ENCODE assay signal across 23 cellular contexts in genomic region chr14:68931474-68932051, GRCh38. TPM values are rescaled to one million over a fixed set of nuclear protein-coding genes. Genes with fewer than 3 reads are reported as not detected.
DNase-seq lines count a peak whose midpoint lies in the region; ATAC-seq, FAIRE-seq and TF ChIP-seq lines count a peak whose summit lies in the region.
"Had no signal": no experiment of that assay in that cellular context is flagged by ENCODE, and none has a peak within 500 bp of the region (broad histone marks: within the 10 kb centered on the region; RNA-seq: fewer than 3 reads in every experiment).

No MANE protein-coding gene starts in this region.

- peaks cover 83% of the 10 kb centered on the region for H3K4me1 Mint-ChIP-seq in CD4-positive, alpha-beta T cell (ENCODE audit: low read depth)
- H3K4me1 Mint-ChIP-seq in T-helper 2 cell treated with Interferon-gamma antibody and Interleukin-4, amounts not matched to agents 5 μg/mL and 100 μg/mL, for 36 hours (ENCODE audit: low read depth), result peaks cover 26% of the 10 kb centered on the region

- TF ChIP-seq CTCF in CD4-positive, alpha-beta T cell (IDR thresholded peaks at IDR 0.05), result no peak
- TF ChIP-seq CTCF in H1 (IDR thresholded peaks at IDR 0.05; ENCODE audit: control extremely low read depth in 1 of 3, insufficient read depth in 1 of 3, low read depth in 1 of 3, low read length in 3 of 3), result no peak

- no peak overlapping the region for H4K91ac ChIP-seq in H1 (replicated peaks; ENCODE audit: insufficient read length, low read length)

- H3K4me2 ChIP-seq in GM23248 (ENCODE audit: unreplicated experiment) (no peak overlapping the region), H1 (ENCODE audit: insufficient read depth in 1 of 2, low read depth in 2 of 2, low read length in 2 of 2) (no peak overlapping the region), mesendoderm (ENCODE audit: low read length) (no peak overlapping the region)

- no peak overlapping the region for H3K27ac ChIP-seq in CD4-positive, alpha-beta T cell (ENCODE audit: low read depth, low read length)
- H3K27ac ChIP-seq in GM23248 (peak overlapping the region; percentile 37; the same call in 1 of the 2 replicates), H1 (ENCODE audit: low read depth, low read length) (no peak overlapping the region), rectal smooth muscle tissue (ENCODE audit: low read depth, low read length) (peak overlapping the region; percentile 97), mesendoderm (ENCODE audit: low read depth, low read length) (no peak overlapping the region)

- no peak for FAIRE-seq in H1 (lab: Jason Lieb, UNC)
- FAIRE-seq: GM12878, RCC 7860 had no signal

- no peak for ATAC-seq in CD4-positive, alpha-beta T cell (ENCODE audit: poor library complexity)
- ATAC-seq: GM12878; stimulated activated naive CD8-positive, alpha-beta T cell treated with anti-CD3 and anti-CD28 coated beads, Interleukin-15, Interleukin-2, amounts not matched to agents 100 U/mL and 50 U/mL, for 24 hours had no signal

- H3K9me2 ChIP-seq in GM23248 (ENCODE audit: insufficient read depth), result no peaks in the 10 kb centered on the region

- H3K36me3 Mint-ChIP-seq in CD4-positive, alpha-beta T cell (ENCODE audit: low read depth), result peaks cover 28% of the 10 kb centered on the region
- peaks cover 3% of the 10 kb centered on the region for H3K36me3 Mint-ChIP-seq in T-helper 2 cell treated with Interferon-gamma antibody and Interleukin-4, amounts not matched to agents 5 μg/mL and 100 μg/mL, for 36 hours (ENCODE audit: low read depth)

- 90 to 92% methylated on average over 5 of the region's 5 CpGs for WGBS in GM23248 (ENCODE audit: low coverage in 1 of 2, low lambda C conversion rate in 2 of 2, missing lambda C conversion rate in 2 of 2), 2 experiments
- 89% methylated on average over 5 of the region's 5 CpGs; no CpG with 5 or more reads in 1 of the 2 experiments for WGBS in H1 (ENCODE audit: extremely low coverage in 1 of 2, insufficient coverage in 1 of 2, insufficient read length in 1 of 2, insufficient replicate concordance in 2 of 2, low coverage in 1 of 2, low lambda C conversion rate in 2 of 2, missing lambda C conversion rate in 1 of 2), 2 experiments
- no CpG with 5 or more reads among the region's 5 CpGs for WGBS in mesendoderm (ENCODE audit: extremely low coverage, insufficient coverage, low lambda C conversion rate)

- H3K27ac Mint-ChIP-seq in CD4-positive, alpha-beta T cell, result peak overlapping the region; percentile 89
- H3K27ac Mint-ChIP-seq in T-helper 2 cell treated with Interferon-gamma antibody and Interleukin-4, amounts not matched to agents 5 μg/mL and 100 μg/mL, for 36 hours, result no peak overlapping the region
- H3K27ac Mint-ChIP-seq: activated CD4-positive, alpha-beta memory T cell treated with anti-CD3 and anti-CD28 coated beads for 36 hours; nephron progenitor cell had no signal

- CTCF ChIA-PET in CD4-positive, alpha-beta T cell (lab: Charles Lee), result interaction anchor here (1.0 kb wide), 1 partner anchor 20 kb away, joined by 3 read pairs; no protein-coding TSS in a partner anchor
- CTCF ChIA-PET in H1 (lab: Charles Lee; ENCODE audit: partially characterized antibody), result interaction anchor here (0.5 to 22.6 kb wide), 7 partner anchors 8 to 176 kb away, joined by 3 to 291 read pairs (median 5); no protein-coding TSS in a partner anchor

- H3K9me3 Mint-ChIP-seq in CD4-positive, alpha-beta T cell, result peaks cover 2% of the 10 kb centered on the region
- peaks cover 8% of the 10 kb centered on the region for H3K9me3 Mint-ChIP-seq in T-helper 2 cell treated with Interferon-gamma antibody and Interleukin-4, amounts not matched to agents 5 μg/mL and 100 μg/mL, for 36 hours
- H3K9me3 Mint-ChIP-seq: nephron progenitor cell had no signal

- H3K23ac ChIP-seq in H1 (ENCODE audit: insufficient read length) (no peak overlapping the region), mesendoderm (ENCODE audit: low read length) (no peak overlapping the region)

- H3F3A ChIP-seq in GM23248 (ENCODE audit: insufficient read depth), result peaks cover 71% of the 10 kb centered on the region

- H3K4me3 Mint-ChIP-seq in CD4-positive, alpha-beta T cell, result no peak overlapping the region
- no peak overlapping the region for H3K4me3 Mint-ChIP-seq in T-helper 2 cell treated with Interferon-gamma antibody and Interleukin-4, amounts not matched to agents 5 μg/mL and 100 μg/mL, for 36 hours
- H3K4me3 Mint-ChIP-seq: activated CD4-positive, alpha-beta memory T cell treated with anti-CD3 and anti-CD28 coated beads for 36 hours; nephron progenitor cell had no signal

- peaks cover 100% of the 10 kb centered on the region for H3K79me2 ChIP-seq in GM23248 (ENCODE audit: insufficient read depth)
- peaks cover 8 to 96% of the 10 kb centered on the region in 2 experiments for H3K79me2 ChIP-seq in H1 (ENCODE audit: control insufficient read depth in 1 of 2, insufficient read depth in 2 of 2, low read length in 2 of 2)
- H3K79me2 ChIP-seq in mesendoderm (ENCODE audit: control insufficient read depth, insufficient read depth, low read length), result peaks cover 86% of the 10 kb centered on the region

- peaks cover 21% of the 10 kb centered on the region for H3K79me1 ChIP-seq in H1 (ENCODE audit: low read depth, low read length)
- H3K79me1 ChIP-seq in mesendoderm (ENCODE audit: low read length), result peaks cover 35% of the 10 kb centered on the region

- H2BK12ac ChIP-seq in H1 (ENCODE audit: low read depth, low read length), result no peak overlapping the region

- no peaks in the 10 kb centered on the region for H3K23me2 ChIP-seq in H1 (ENCODE audit: low read depth, low read length)

- no peaks in the 10 kb centered on the region for H3K27me3 ChIP-seq in CD4-positive, alpha-beta T cell (ENCODE audit: control insufficient read depth, insufficient read depth, low read length)
- H3K27me3 ChIP-seq in GM23248 (replicated peaks; ENCODE audit: insufficient read depth) (no peaks in the 10 kb centered on the region), H1 (replicated peaks in 1 of 4; ENCODE audit: control insufficient read depth in 3 of 4, extremely low read depth in 1 of 4, insufficient read depth in 3 of 4, low read length in 3 of 4) (no peaks in the 10 kb centered on the region), rectal smooth muscle tissue (ENCODE audit: control insufficient read depth, insufficient read depth, low read length) (no peaks in the 10 kb centered on the region), mesendoderm (ENCODE audit: insufficient read depth, low read length, poor library complexity) (no peaks in the 10 kb centered on the region)
- H3K27me3 ChIP-seq: BE2C had no signal

- H3K56ac ChIP-seq in H1 (replicated peaks; ENCODE audit: insufficient read length, low read depth, low read length), result no peak overlapping the region
- no peak overlapping the region for H3K56ac ChIP-seq in mesendoderm (ENCODE audit: low read length)

- H3K4me1 ChIP-seq in GM23248 (ENCODE audit: insufficient read depth), result peaks cover 16% of the 10 kb centered on the region
- H3K4me1 ChIP-seq in H1 (replicated peaks in 1 of 4; ENCODE audit: control insufficient read depth in 3 of 4, insufficient read depth in 4 of 4, low read length in 3 of 4), result peaks cover 0 to 10% (median 2%) of the 10 kb centered on the region in 4 experiments; a peak in 4 of 7 replicates
- peaks cover 67% of the 10 kb centered on the region for H3K4me1 ChIP-seq in rectal smooth muscle tissue (ENCODE audit: control insufficient read depth, insufficient read depth, low read length)
- H3K4me1 ChIP-seq in mesendoderm (ENCODE audit: control insufficient read depth, low read depth, low read length), result peaks cover 8% of the 10 kb centered on the region

- POLR2A ChIA-PET in CD4-positive, alpha-beta T cell (lab: Charles Lee), result interaction anchor here (0.6 to 0.7 kb wide), 3 partner anchors 13 to 19 kb away, joined by 3 read pairs; no protein-coding TSS in a partner anchor
- POLR2A ChIA-PET in H1 (lab: Charles Lee; ENCODE audit: partially characterized antibody), result no interaction called here

- H2BK15ac ChIP-seq in H1 (ENCODE audit: low read length), result no peak overlapping the region
- H2BK15ac ChIP-seq in mesendoderm (replicated peaks; ENCODE audit: low read depth), result no peak overlapping the region

- no peak overlapping the region for H2BK20ac ChIP-seq in H1 (ENCODE audit: low read length)

- H3K18ac ChIP-seq in H1 (ENCODE audit: extremely low read depth, low read length) (no peak overlapping the region), mesendoderm (ENCODE audit: low read length) (no peak overlapping the region)

- no peak overlapping the region for H4K5ac ChIP-seq in H1 (ENCODE audit: insufficient read length, low read depth, low read length)
- H4K5ac ChIP-seq in mesendoderm (ENCODE audit: low read length), result no peak overlapping the region

- H3K9ac ChIP-seq in GM23248, result no peak overlapping the region
- H3K9ac ChIP-seq in H1 (replicated peaks in 1 of 4; ENCODE audit: extremely low read depth in 1 of 4, low read depth in 3 of 4, low read length in 3 of 4), result no peak overlapping the region
- H3K9ac ChIP-seq in rectal smooth muscle tissue (ENCODE audit: low read length), result no peak overlapping the region
- no peak overlapping the region for H3K9ac ChIP-seq in mesendoderm (ENCODE audit: low read length)

- H2AFZ ChIP-seq in GM23248, result no peak overlapping the region
- no peak overlapping the region for H2AFZ ChIP-seq in H1 (ENCODE audit: low read length)

- H2BK5ac ChIP-seq in H1 (ENCODE audit: low read depth, low read length), result no peak overlapping the region; the same call in 1 of the 2 replicates
- no peak overlapping the region for H2BK5ac ChIP-seq in mesendoderm (ENCODE audit: low read length)

- no peaks in the 10 kb centered on the region for H3K27me3 Mint-ChIP-seq in CD4-positive, alpha-beta T cell
- H3K27me3 Mint-ChIP-seq in T-helper 2 cell treated with Interferon-gamma antibody and Interleukin-4, amounts not matched to agents 5 μg/mL and 100 μg/mL, for 36 hours (ENCODE audit: low read depth), result no peaks in the 10 kb centered on the region
- H3K27me3 Mint-ChIP-seq: activated CD4-positive, alpha-beta memory T cell treated with anti-CD3 and anti-CD28 coated beads for 36 hours had no signal

- TF ChIP-seq EP300 in H1 (IDR thresholded peaks at IDR 0.05; ENCODE audit: borderline replicate concordance in 1 of 2, low read depth in 2 of 2, low read length in 2 of 2), result no peak

- no peak overlapping the region for H3K4me3 ChIP-seq in GM23248
- H3K4me3 ChIP-seq in H1 (ENCODE audit: extremely low read depth in 1 of 4, insufficient read depth in 2 of 4, low read depth in 3 of 4, low read length in 4 of 4), result no peak overlapping the region
- H3K4me3 ChIP-seq in rectal smooth muscle tissue (ENCODE audit: low read length), result no peak overlapping the region
- no peak overlapping the region for H3K4me3 ChIP-seq in mesendoderm (ENCODE audit: low read length)
- H3K4me3 ChIP-seq: GM12878, lung had no signal

- H4K20me1 ChIP-seq in GM23248 (ENCODE audit: insufficient read depth), result peaks cover 47% of the 10 kb centered on the region
- H4K20me1 ChIP-seq in H1 (replicated peaks in 1 of 2; ENCODE audit: control insufficient read depth in 1 of 2, insufficient read depth in 2 of 2, low read length in 2 of 2), result peaks cover 16 to 32% of the 10 kb centered on the region in 2 experiments

- H2AK5ac ChIP-seq in H1 (ENCODE audit: low read depth, low read length) (no peak overlapping the region), mesendoderm (ENCODE audit: low read length) (no peak overlapping the region)

- TF ChIP-seq RAD21 in H1 (IDR thresholded peaks at IDR 0.05 in 1 of 2, conservative IDR thresholded peaks at IDR 0.05 in 1 of 2; ENCODE audit: low read depth in 2 of 2, low read length in 2 of 2), result no peak

- H3K14ac ChIP-seq in H1 (ENCODE audit: insufficient read length), result no peak overlapping the region

- H2BK120ac ChIP-seq in H1 (replicated peaks; ENCODE audit: low read depth, low read length) (no peak overlapping the region), mesendoderm (ENCODE audit: low read depth, low read length) (no peak overlapping the region)

- peaks cover 13% of the 10 kb centered on the region; the same call in 1 of the 2 replicates for H3K36me3 ChIP-seq in GM23248 (ENCODE audit: low read depth)
- 0 out of 8 replicates have a peak, but pooled peaks cover 0 to 1% (median 0%) of the 10 kb centered on the region in 4 experiments for H3K36me3 ChIP-seq in H1 (ENCODE audit: control insufficient read depth in 2 of 4, insufficient read depth in 4 of 4, low read length in 3 of 4)
- H3K36me3 ChIP-seq in rectal smooth muscle tissue (ENCODE audit: control insufficient read depth, insufficient read depth, low read length), result peaks cover 3% of the 10 kb centered on the region
- no peaks in the 10 kb centered on the region for H3K36me3 ChIP-seq in mesendoderm (ENCODE audit: control insufficient read depth, insufficient read depth, low read length)
- H3K36me3 ChIP-seq: BE2C had no signal

- in situ Hi-C loops in GM23248 (cut with MboI), result no loop called here

- H3K4ac ChIP-seq in H1 (replicated peaks; ENCODE audit: insufficient read length, low read depth, low read length) (no peak overlapping the region), mesendoderm (ENCODE audit: low read depth, low read length) (no peak overlapping the region)

- peaks cover 3% of the 10 kb centered on the region for H3K9me3 ChIP-seq in CD4-positive, alpha-beta T cell (ENCODE audit: control insufficient read depth, low read length)
- H3K9me3 ChIP-seq in GM23248 (ENCODE audit: low read depth), result no peaks in the 10 kb centered on the region
- no peaks in the 10 kb centered on the region for H3K9me3 ChIP-seq in H1 (ENCODE audit: insufficient read depth in 2 of 2, low read depth in 1 of 2, low read length in 1 of 2)
- H3K9me3 ChIP-seq: BE2C had no signal

- intact Hi-C loops in CD4-positive, alpha-beta T cell (cut with DNase I, micrococcal nuclease), result no loop called here

- no peak for DNase-seq in CD4-positive, alpha-beta T cell
- DNase-seq in GM23248 (no peak), H1 (ENCODE audit: low read depth in 1 of 2, low spot score in 2 of 2) (no peak), NCI-H524 treated with DMSO at 0.1 percent for 48 hours (lab: John Stamatoyannopoulos, UW) (no peak), mesendoderm (no peak)
- no peak for DNase-seq in T-helper 2 cell treated with Interferon-gamma antibody and Interleukin-4, amounts not matched to agents 5 μg/mL and 100 μg/mL, for 36 hours (ENCODE audit: low spot score)
- DNase-seq: activated CD4-positive, alpha-beta memory T cell treated with anti-CD3 and anti-CD28 coated beads for 36 hours; activated T-cell treated with anti-CD3 and anti-CD28 coated beads, Interleukin-2, amount 50 U/mL, for 48 hours; BE2C; central memory CD4-positive, alpha-beta T cell; effector CD8-positive, alpha-beta T cell; GF-D8; KBM-7; MV-4-11; NCI-H1930; NCI-H446; nephron progenitor cell; retina; stimulated activated naive CD8-positive, alpha-beta T cell treated with anti-CD3 and anti-CD28 coated beads, Interleukin-15, Interleukin-2, amounts not matched to agents 100 U/mL and 50 U/mL, for 24 hours had no signal

- H4K8ac ChIP-seq in H1 (ENCODE audit: extremely low read depth, insufficient read depth, low read length) (no peak overlapping the region), mesendoderm (ENCODE audit: low read depth, low read length) (no peak overlapping the region)

- no peak for TF ChIP-seq POLR2A in H1 (IDR thresholded peaks at IDR 0.05; ENCODE audit: control extremely low read depth in 1 of 2, low read depth in 2 of 2, low read length in 2 of 2)

RNA-seq across cellular contexts. Expression of gene ACTN1, which starts 47.5 kb away (rescaled TPM):
- total RNA-seq in CD4-positive, alpha-beta T cell, result 100 to 1,000 TPM; 128 to 143 TPM
- total RNA-seq in GM23248 (2014; rRNA removed; shearing (Covaris generic)), result 403 and 414 TPM in 2 replicates
- polyA plus RNA-seq in GM23248 (2016; fragmentation: Nextera tagmentation; extraction: Ambion mirVana) (593 and 597 TPM in 2 replicates), H1 (2011; rRNA removed) (236 and 302 TPM in 2 replicates)
- total RNA-seq in H1 (2021; fragmentation: NEBNext Ultra II Directional; extraction: Animal tissue kit (Norgen Biotek cat#: 25700)), result 253 and 262 TPM in 2 replicates
- polyA plus RNA-seq in H1 (2011; cell fraction: cytosol; rRNA removed), result 181 TPM
- 508 TPM for polyA plus RNA-seq in H1 (2011; cell fraction: nucleus; rRNA removed)
- polyA plus RNA-seq in H1 (2012, experiment 1 of 2), result 230 to 270 TPM (median 252 TPM) in 4 replicates
- 133 TPM for polyA plus RNA-seq in H1 (2012, experiment 2 of 2)
- 162 TPM for polyA plus RNA-seq in H1 (2013, experiment 1 of 2)
- 147 TPM for polyA plus RNA-seq in H1 (2013, experiment 2 of 2)
- polyA minus RNA-seq in H1 (2011; rRNA and poly(A)+ RNA removed), result 205 and 224 TPM in 2 replicates
- polyA minus RNA-seq in H1 (2011; cell fraction: cytosol; rRNA and poly(A)+ RNA removed), result 222 TPM
- polyA minus RNA-seq in H1 (2011; cell fraction: nucleus; rRNA and poly(A)+ RNA removed), result 201 TPM
- polyA plus RNA-seq in mesendoderm (2013, experiment 1 of 2), result 242 TPM
- 251 TPM for polyA plus RNA-seq in mesendoderm (2013, experiment 2 of 2)

Comparison
In these comparisons a context has a peak if more than half of its experiments do, and no peak if none do; other contexts are left out.
1. H3K27ac ChIP-seq: peak in GM23248 (single experiment) and rectal smooth muscle tissue (single experiment); none in CD4-positive, alpha-beta T cell (single experiment), H1 (single experiment) and mesendoderm (single experiment).